ENCODE assay signal across 22 cellular contexts in the genomic region with DNA sequence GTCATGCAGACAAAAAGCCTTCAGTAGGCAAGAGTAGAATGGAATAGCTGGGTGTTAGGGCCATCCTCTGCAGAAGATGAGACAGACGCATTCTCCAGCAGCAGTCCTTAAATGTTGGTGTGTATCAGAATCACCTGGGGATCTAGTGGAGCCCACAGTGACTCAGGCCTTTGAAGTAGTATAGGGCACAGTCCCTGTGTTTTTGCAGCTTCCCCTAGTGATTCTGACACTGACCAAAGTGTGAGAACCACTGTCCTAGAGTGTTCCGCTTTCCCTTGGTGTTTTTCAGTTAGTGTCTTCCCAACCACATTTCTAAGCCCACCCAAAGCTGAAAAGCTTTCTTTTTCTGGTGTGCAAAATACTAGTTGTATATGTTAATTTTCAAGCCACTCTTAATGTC.
"Had no signal": no experiment of that assay in that cellular context is flagged by ENCODE, and none has a peak within 500 bp of the region (broad histone marks: within the 10 kb centered on the region; RNA-seq: fewer than 3 reads in every experiment).

No MANE protein-coding gene starts in this region.

- H3K4me1 ChIP-seq: adrenal gland, testis had no signal

- H3K4me1 Mint-ChIP-seq: neural crest cell had no signal

- H3K36me3 ChIP-seq: adrenal gland, esophagus squamous epithelium, gastroesophageal sphincter, right lobe of liver, vagina, WERI-Rb-1 had no signal

- H3K27ac ChIP-seq: adrenal gland, esophagus squamous epithelium, gastroesophageal sphincter, right lobe of liver, skin epidermis, testis, vagina, WERI-Rb-1 had no signal

- H3K27me3 Mint-ChIP-seq: memory B cell, T-cell had no signal

- DNase-seq: activated CD4-positive, alpha-beta T cell treated with anti-CD3 and anti-CD28 coated beads for 1 hour; activated naive CD4-positive, alpha-beta T cell treated with anti-CD3 and anti-CD28 coated beads, Interleukin-2, amount 50 U/mL, for 16 hours; activated T-cell treated with anti-CD3 and anti-CD28 coated beads, Interleukin-2, amount 50 U/mL, for 48 hours; adrenal gland; central memory CD4-positive, alpha-beta T cell; dorsolateral prefrontal cortex; esophagus squamous epithelium; head of caudate nucleus; islet precursor cell; left cardiac atrium; occipital lobe; right lobe of liver; stimulated activated CD4-positive, alpha-beta T cell treated with anti-CD3 and anti-CD28 coated beads, Interleukin-1b, Interleukin-23, amount 100 ng/mL, for 48 hours; T-cell; testis; trophoblast cell; WERI-Rb-1 had no signal

- H3K4me3 ChIP-seq: adrenal gland, dorsolateral prefrontal cortex, esophagus squamous epithelium, gastroesophageal sphincter, right lobe of liver, skin epidermis, testis, vagina had no signal

- H3K36me3 Mint-ChIP-seq: memory B cell, T-cell had no signal

- H3K4me3 Mint-ChIP-seq: memory B cell, neural crest cell, T-cell had no signal

- H3K9me3 ChIP-seq: adrenal gland, esophagus squamous epithelium, gastroesophageal sphincter, right lobe of liver, testis, vagina had no signal

- ATAC-seq: gastroesophageal sphincter, left cardiac atrium, right lobe of liver had no signal

- H3K9me3 Mint-ChIP-seq: memory B cell, neural crest cell, T-cell had no signal

- H3K27me3 ChIP-seq: adrenal gland, dorsolateral prefrontal cortex, esophagus squamous epithelium, gastroesophageal sphincter, right lobe of liver, testis, vagina had no signal
